12 cellular contexts compared by ENCODE assay signal in the genomic region with DNA sequence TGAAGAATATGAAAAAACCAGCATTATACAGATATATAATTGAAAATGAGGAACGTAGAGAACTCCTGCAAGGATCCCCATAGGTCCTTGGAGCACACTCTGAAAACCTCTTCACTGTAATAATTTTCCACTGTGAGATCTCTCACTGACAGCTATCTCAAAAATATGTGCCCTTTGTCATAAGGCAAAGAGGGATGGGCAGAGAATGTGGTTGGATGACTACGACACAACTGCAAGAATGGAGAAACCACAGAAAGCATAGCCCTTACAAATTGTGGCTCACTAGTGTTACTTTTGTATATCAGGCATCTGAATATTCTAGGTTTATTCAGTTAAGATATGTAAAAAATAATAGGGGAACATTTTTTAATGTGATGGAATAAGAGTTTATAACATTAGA. TPM values are rescaled to one million over a fixed set of nuclear protein-coding genes. Genes with fewer than 3 reads are reported as not detected.
A peak's percentile ranks its signal among the peaks of the same experiment; 100 is the strongest.
DNase-seq lines count a peak whose midpoint lies in the region; ATAC-seq and TF ChIP-seq lines count a peak whose summit lies in the region.
"Had no signal": no experiment of that assay in that cellular context is flagged by ENCODE, and none has a peak within 500 bp of the region (broad histone marks: within the 10 kb centered on the region; RNA-seq: fewer than 3 reads in every experiment).

No MANE protein-coding gene starts in this region.

- TF ChIP-seq CTCF in psoas muscle (IDR thresholded peaks at IDR 0.05): no peak

- no peak overlapping the region for H3K4me3 ChIP-seq in psoas muscle
- H3K4me3 ChIP-seq: gastrocnemius medialis, lung, right atrium auricular region had no signal

- DNase-seq in HS-27A (ENCODE audit: low read depth) (peak; percentile 59), renal cortical epithelial cell (ENCODE audit: low read depth) (peak; percentile 52), psoas muscle (no peak), NCI-H69 (lab: John Stamatoyannopoulos, UW) (no peak), NCI-H82 treated with DMSO at 0.1 percent for 48 hours (lab: John Stamatoyannopoulos, UW; ENCODE audit: unreplicated experiment) (no peak)
- no peak for DNase-seq in activated naive CD8-positive, alpha-beta T cell treated with anti-CD3 and anti-CD28 coated beads for 36 hours
- DNase-seq: gastrocnemius medialis, NCI-H345 had no signal

- intact Hi-C loops in psoas muscle (cut with DNase I): no loop called here

- ATAC-seq in GM18861 (IDR thresholded peaks at IDR 0.05; ENCODE audit: unreplicated experiment) (peak; percentile 45), psoas muscle (no peak)
- ATAC-seq: gastrocnemius medialis had no signal

- no peaks in the 10 kb centered on the region for H3K9me3 ChIP-seq in psoas muscle
- H3K9me3 ChIP-seq: gastrocnemius medialis, right atrium auricular region had no signal

- H3K36me3 ChIP-seq in psoas muscle (ENCODE audit: insufficient read depth in 1 of 2, low read depth in 1 of 2): no peaks in the 10 kb centered on the region
- H3K36me3 ChIP-seq: gastrocnemius medialis, right atrium auricular region had no signal

- no peaks in the 10 kb centered on the region for H3K27me3 ChIP-seq in psoas muscle (ENCODE audit: insufficient read depth in 3 of 3, low read length in 2 of 3)
- H3K27me3 ChIP-seq: gastrocnemius medialis had no signal

- WGBS in psoas muscle, 3 donors: 79 to 84% (median 79%) methylated on average over 2 of the region's 2 CpGs

- no peak overlapping the region for H3K4me3 Mint-ChIP-seq in activated naive CD8-positive, alpha-beta T cell treated with anti-CD3 and anti-CD28 coated beads for 36 hours
- H3K4me3 Mint-ChIP-seq: T-helper 1 cell treated with Interleukin-12 subunit alpha and Interleukin-12 subunit beta and Interleukin-4 antibody, amounts not matched to agents 30 μg/mL and 1 μg/mL, for 36 hours had no signal

- H3K4me1 Mint-ChIP-seq in activated naive CD8-positive, alpha-beta T cell treated with anti-CD3 and anti-CD28 coated beads for 36 hours: peaks cover 18% of the 10 kb centered on the region

- peaks cover 13% of the 10 kb centered on the region for H3K4me1 ChIP-seq in psoas muscle
- H3K4me1 ChIP-seq: right atrium auricular region had no signal

- no peaks in the 10 kb centered on the region for H3K27me3 Mint-ChIP-seq in activated naive CD8-positive, alpha-beta T cell treated with anti-CD3 and anti-CD28 coated beads for 36 hours

- no peak overlapping the region for H3K27ac ChIP-seq in psoas muscle
- H3K27ac ChIP-seq: gastrocnemius medialis, right atrium auricular region had no signal

- H3K27ac Mint-ChIP-seq in activated naive CD8-positive, alpha-beta T cell treated with anti-CD3 and anti-CD28 coated beads for 36 hours: peak overlapping the region; percentile 16
- H3K27ac Mint-ChIP-seq: T-helper 1 cell treated with Interleukin-12 subunit alpha and Interleukin-12 subunit beta and Interleukin-4 antibody, amounts not matched to agents 30 μg/mL and 1 μg/mL, for 36 hours had no signal

- H3K9me3 Mint-ChIP-seq in activated naive CD8-positive, alpha-beta T cell treated with anti-CD3 and anti-CD28 coated beads for 36 hours: no peaks in the 10 kb centered on the region
- H3K9me3 Mint-ChIP-seq: T-helper 1 cell treated with Interleukin-12 subunit alpha and Interleukin-12 subunit beta and Interleukin-4 antibody, amounts not matched to agents 30 μg/mL and 1 μg/mL, for 36 hours had no signal

- H3K36me3 Mint-ChIP-seq in activated naive CD8-positive, alpha-beta T cell treated with anti-CD3 and anti-CD28 coated beads for 36 hours: peaks cover 10% of the 10 kb centered on the region

RNA-seq across cellular contexts. Expression of gene CTSC, which starts 7.9 kb away (rescaled TPM):
- total RNA-seq in activated naive CD8-positive, alpha-beta T cell treated with anti-CD3 and anti-CD28 coated beads for 36 hours: 10 to 100 TPM; 77.6 to 80.9 TPM
- 161 and 264 TPM in 2 replicates for total RNA-seq in renal cortical epithelial cell
- 10 to 100 TPM; 10.7 to 47.7 (median 14.8) TPM for total RNA-seq in psoas muscle
- polyA plus RNA-seq in psoas muscle: 10 to 100 TPM; 13.2 to 82.4 (median 16.8) TPM

Comparison
In these comparisons a context has a peak if more than half of its experiments do, and no peak if none do; other contexts are left out.
1. DNase-seq: peak in HS-27A (single experiment) and renal cortical epithelial cell (single experiment); none in activated naive CD8-positive, alpha-beta T cell treated with anti-CD3 and anti-CD28 coated beads for 36 hours (single experiment), psoas muscle (0 of 2), NCI-H69 (single experiment) and NCI-H82 treated with DMSO at 0.1 percent for 48 hours (single experiment).